In genomic region chr19:32692727-32693061, GRCh38 we compare ENCODE assay signal across 8 cellular contexts. TPM values are rescaled to one million over a fixed set of nuclear protein-coding genes. Genes with fewer than 3 reads are reported as not detected.
A peak's percentile ranks its signal among the peaks of the same experiment; 100 is the strongest.
DNase-seq lines count a peak whose midpoint lies in the region; FAIRE-seq and TF ChIP-seq lines count a peak whose summit lies in the region.

No MANE protein-coding gene starts in this region.

- H3K27me3 Mint-ChIP-seq in IgD-negative memory B cell, result no peaks in the 10 kb centered on the region
- H3K27me3 Mint-ChIP-seq in brain, result peaks cover 7% of the 10 kb centered on the region

- H3K27me3 ChIP-seq in muscle layer of colon (ENCODE audit: control insufficient read depth in 1 of 2, insufficient read depth in 2 of 2, low read length in 2 of 2), result no peaks in the 10 kb centered on the region

- no peak for TF ChIP-seq CTCF in brain (conservative IDR thresholded peaks at IDR 0.05)

- DNase-seq in islet precursor cell, result no peak
- no peak for DNase-seq in stimulated activated CD4-positive, alpha-beta T cell treated with anti-CD3 and anti-CD28 coated beads, Interleukin-4, amount 100 ng/mL, for 1 hour
- no peak for DNase-seq in stimulated activated CD4-positive, alpha-beta T cell treated with anti-CD3 and anti-CD28 coated beads, Interleukin-12 subunit alpha, Interleukin-12 subunit beta, amount 100 ng/mL, for 4 hours
- no peak for DNase-seq in GM19239 (ENCODE audit: insufficient read length, low spot score)

- peak overlapping the region; percentile 25 to 88 (median 76) for H3K27ac Mint-ChIP-seq in IgD-negative memory B cell
- H3K27ac Mint-ChIP-seq in brain, result peak overlapping the region in 4 of 5 experiments; percentile 58 to 89 (median 72)

- H3K36me3 ChIP-seq in ES-I3 (ENCODE audit: insufficient read depth, low read length) (no peaks in the 10 kb centered on the region), muscle layer of colon (ENCODE audit: insufficient read depth, low read length) (peaks cover 4% of the 10 kb centered on the region)

- no peak for FAIRE-seq in GM19239 (lab: Jason Lieb, UNC)

- H3K9ac ChIP-seq in ES-I3 (ENCODE audit: low read depth, low read length) (peak overlapping the region; percentile 75; the same call in 1 of the 2 replicates), muscle layer of colon (ENCODE audit: low read length) (peak overlapping the region; percentile 4)

- H3K9me3 Mint-ChIP-seq in IgD-negative memory B cell, result no peaks in the 10 kb centered on the region
- H3K9me3 Mint-ChIP-seq in brain, result peaks cover 0 to 11% (median 8%) of the 10 kb centered on the region in 5 experiments

- no peaks in the 10 kb centered on the region for H3K4me1 ChIP-seq in ES-I3 (ENCODE audit: insufficient read depth, low read length)
- H3K4me1 ChIP-seq in muscle layer of colon (ENCODE audit: insufficient read depth, low read length), result peaks cover 28% of the 10 kb centered on the region

- H3K9me3 ChIP-seq in ES-I3 (ENCODE audit: control insufficient read depth, insufficient read depth, low read length), result peaks cover 5% of the 10 kb centered on the region; the same call in 1 of the 2 replicates
- H3K9me3 ChIP-seq in muscle layer of colon (ENCODE audit: low read length), result no peaks in the 10 kb centered on the region

- H3K4me3 ChIP-seq in muscle layer of colon (ENCODE audit: low read depth in 1 of 2, low read length in 2 of 2), result peak overlapping the region; percentile 58 to 72

- H3K4me1 Mint-ChIP-seq in IgD-negative memory B cell (peaks cover 34 to 42% (median 39%) of the 10 kb centered on the region in 3 donors), brain (peaks cover 37% of the 10 kb centered on the region)

- H3K27ac ChIP-seq in muscle layer of colon (ENCODE audit: low read depth, low read length), result peak overlapping the region; percentile 27

- H3K36me3 Mint-ChIP-seq in IgD-negative memory B cell (no peaks in the 10 kb centered on the region), brain (peaks cover 37% of the 10 kb centered on the region)

- peak overlapping the region; percentile 84 to 98 (median 86) for H3K4me3 Mint-ChIP-seq in IgD-negative memory B cell
- peak overlapping the region; percentile 61 to 92 (median 84) for H3K4me3 Mint-ChIP-seq in brain

RNA-seq across cellular contexts. Expression of gene NUDT19, which starts 1.1 kb away (rescaled TPM):
- polyA plus RNA-seq in IgD-negative memory B cell (3.1 TPM), brain (ENCODE audit: insufficient read depth, low read depth, low replicate concordance) (10.8 TPM)

RNA-seq across cellular contexts. Expression of gene RGS9BP, which starts 17.0 kb away (rescaled TPM):
- polyA plus RNA-seq in IgD-negative memory B cell (0.11 TPM), brain (ENCODE audit: insufficient read depth, low read depth, low replicate concordance) (1.1 TPM)

RNA-seq across cellular contexts. Expression of gene ANKRD27, which starts 17.7 kb away (rescaled TPM):
- polyA plus RNA-seq in IgD-negative memory B cell (9.7 TPM), brain (ENCODE audit: insufficient read depth, low read depth, low replicate concordance) (36.5 TPM)

RNA-seq across cellular contexts. Expression of gene TDRD12, which starts 26.9 kb away (rescaled TPM):
- not detected for polyA plus RNA-seq in IgD-negative memory B cell
- polyA plus RNA-seq in brain (ENCODE audit: insufficient read depth, low read depth, low replicate concordance), result 0.42 TPM
